In genomic region chr18:49621301-49621700, GRCh38 we compare ENCODE assay signal across 25 cellular contexts. TPM values are rescaled to one million over a fixed set of nuclear protein-coding genes. Genes with fewer than 3 reads are reported as not detected.
"Had no signal": no experiment of that assay in that cellular context is flagged by ENCODE, and none has a peak within 500 bp of the region (broad histone marks: within the 10 kb centered on the region; RNA-seq: fewer than 3 reads in every experiment).

No MANE protein-coding gene starts in this region.

- H3K4me1 ChIP-seq: uterus had no signal

- H3K4me3 Mint-ChIP-seq: activated CD4-positive, alpha-beta memory T cell treated with anti-CD3 and anti-CD28 coated beads for 36 hours; activated CD4-positive, alpha-beta T cell treated with anti-CD3 and anti-CD28 coated beads, Interleukin-2, amount 10 ng/mL, durations not matched to agents 24 days and 14 days; activated naive CD4-positive, alpha-beta T cell treated with anti-CD3 and anti-CD28 coated beads, Interleukin-2, amount 10 ng/mL, durations not matched to agents 7 days and 5 days; activated naive CD8-positive, alpha-beta T cell treated with anti-CD3 and anti-CD28 coated beads, Interleukin-2, amount 50 U/mL, for 24 hours; activated T-cell treated with anti-CD3 and anti-CD28 coated beads, Interleukin-2, amount 50 U/mL, for 24 hours; central memory CD8-positive, alpha-beta T cell; dendritic cell treated with granulocyte-macrophage colony-stimulating factor and Interleukin-4, amounts not matched to agents 40 ng/mL and 50 ng/mL, for 4 days; stimulated activated naive B cell treated with anti-CD40 and anti-IgM and Interleukin-4, amounts not matched to agents 10 μg/mL and 1 μg/mL and 100 μg/mL, for 72 hours; T-helper 17 cell had no signal

- H3K4me3 ChIP-seq: esophagus squamous epithelium, ovary, smooth muscle cell, uterus had no signal

- H3K4me1 Mint-ChIP-seq: activated CD4-positive, alpha-beta T cell treated with anti-CD3 and anti-CD28 coated beads, Interleukin-2, amount 10 ng/mL, durations not matched to agents 24 days and 14 days; activated naive CD4-positive, alpha-beta T cell treated with anti-CD3 and anti-CD28 coated beads, Interleukin-2, amount 10 ng/mL, durations not matched to agents 7 days and 5 days; activated naive CD8-positive, alpha-beta T cell treated with anti-CD3 and anti-CD28 coated beads, Interleukin-2, amount 50 U/mL, for 24 hours; central memory CD8-positive, alpha-beta T cell; naive B cell; stimulated activated naive B cell treated with anti-CD40 and anti-IgM and Interleukin-4, amounts not matched to agents 10 μg/mL and 1 μg/mL and 100 μg/mL, for 72 hours had no signal

- DNase-seq: activated CD4-positive, alpha-beta memory T cell treated with anti-CD3 and anti-CD28 coated beads for 36 hours; activated CD4-positive, alpha-beta T cell treated with anti-CD3 and anti-CD28 coated beads, Interleukin-2, amount 10 ng/mL, durations not matched to agents 24 days and 14 days; activated CD4-positive, CD25-positive, alpha-beta regulatory T cell treated with anti-CD3 and anti-CD28 coated beads, Interleukin-2, amount 50 U/mL, for 72 hours; activated CD8-positive, alpha-beta memory T cell treated with anti-CD3 and anti-CD28 coated beads, Interleukin-2, amount 50 U/mL, for 4 hours; activated gamma-delta T cell; activated naive CD4-positive, alpha-beta T cell treated with anti-CD3 and anti-CD28 coated beads, Interleukin-2, amount 10 ng/mL, durations not matched to agents 7 days and 5 days; activated naive CD8-positive, alpha-beta T cell treated with anti-CD3 and anti-CD28 coated beads, Interleukin-2, amount 50 U/mL, for 24 hours; activated T-cell treated with anti-CD3 and anti-CD28 coated beads, Interleukin-2, amount 50 U/mL, for 24 hours; amygdala; esophagus squamous epithelium; left cardiac atrium; left ventricle myocardium superior; naive B cell; ovary; stimulated activated CD4-positive, alpha-beta T cell treated with anti-CD3 and anti-CD28 coated beads, Interleukin-2, amount 100 ng/mL, for 24 hours; stimulated activated naive B cell treated with anti-CD40 and anti-IgM and Interleukin-4, amounts not matched to agents 10 μg/mL and 1 μg/mL and 100 μg/mL, for 72 hours; T-helper 17 cell; T1000; uterus had no signal

- H3K27ac ChIP-seq: esophagus squamous epithelium, neutrophil, ovary, uterus had no signal

- H3K27ac Mint-ChIP-seq: activated CD4-positive, alpha-beta memory T cell treated with anti-CD3 and anti-CD28 coated beads for 36 hours; activated CD4-positive, alpha-beta T cell treated with anti-CD3 and anti-CD28 coated beads, Interleukin-2, amount 10 ng/mL, durations not matched to agents 24 days and 14 days; activated naive CD4-positive, alpha-beta T cell treated with anti-CD3 and anti-CD28 coated beads, Interleukin-2, amount 10 ng/mL, durations not matched to agents 7 days and 5 days; activated naive CD8-positive, alpha-beta T cell treated with anti-CD3 and anti-CD28 coated beads, Interleukin-2, amount 50 U/mL, for 24 hours; activated T-cell treated with anti-CD3 and anti-CD28 coated beads, Interleukin-2, amount 50 U/mL, for 24 hours; dendritic cell treated with granulocyte-macrophage colony-stimulating factor and Interleukin-4, amounts not matched to agents 40 ng/mL and 50 ng/mL, for 4 days; progenitor cell of endocrine pancreas; stimulated activated naive B cell treated with anti-CD40 and anti-IgM and Interleukin-4, amounts not matched to agents 10 μg/mL and 1 μg/mL and 100 μg/mL, for 72 hours; T-helper 17 cell had no signal

- H3K27me3 ChIP-seq: ovary, uterus had no signal

- H3K36me3 ChIP-seq: esophagus squamous epithelium, neutrophil, ovary, uterus had no signal

- H3K9me3 ChIP-seq: esophagus squamous epithelium, neutrophil, ovary, uterus had no signal

- H3K36me3 Mint-ChIP-seq: activated CD4-positive, alpha-beta memory T cell treated with anti-CD3 and anti-CD28 coated beads for 36 hours; activated naive CD4-positive, alpha-beta T cell treated with anti-CD3 and anti-CD28 coated beads, Interleukin-2, amount 10 ng/mL, durations not matched to agents 7 days and 5 days; naive B cell; stimulated activated naive B cell treated with anti-CD40 and anti-IgM and Interleukin-4, amounts not matched to agents 10 μg/mL and 1 μg/mL and 100 μg/mL, for 72 hours had no signal

- H3K4me2 ChIP-seq: smooth muscle cell had no signal

- ATAC-seq: activated naive CD8-positive, alpha-beta T cell treated with anti-CD3 and anti-CD28 coated beads, Interleukin-2, amount 50 U/mL, for 24 hours; left cardiac atrium; left ventricle myocardium superior; sciatic nerve; stimulated activated naive B cell treated with anti-CD40 and anti-IgM and Interleukin-4, amounts not matched to agents 10 μg/mL and 1 μg/mL and 100 μg/mL, for 72 hours; T-helper 17 cell had no signal

- H3K9me3 Mint-ChIP-seq: activated CD4-positive, alpha-beta memory T cell treated with anti-CD3 and anti-CD28 coated beads for 36 hours; activated CD4-positive, alpha-beta T cell treated with anti-CD3 and anti-CD28 coated beads, Interleukin-2, amount 10 ng/mL, durations not matched to agents 24 days and 14 days; activated naive CD4-positive, alpha-beta T cell treated with anti-CD3 and anti-CD28 coated beads, Interleukin-2, amount 10 ng/mL, durations not matched to agents 7 days and 5 days; activated naive CD8-positive, alpha-beta T cell treated with anti-CD3 and anti-CD28 coated beads, Interleukin-2, amount 50 U/mL, for 24 hours; activated T-cell treated with anti-CD3 and anti-CD28 coated beads, Interleukin-2, amount 50 U/mL, for 24 hours; central memory CD8-positive, alpha-beta T cell; dendritic cell treated with granulocyte-macrophage colony-stimulating factor and Interleukin-4, amounts not matched to agents 40 ng/mL and 50 ng/mL, for 4 days; stimulated activated naive B cell treated with anti-CD40 and anti-IgM and Interleukin-4, amounts not matched to agents 10 μg/mL and 1 μg/mL and 100 μg/mL, for 72 hours had no signal

RNA-seq across cellular contexts. Expression of gene LIPG, which starts 59.4 kb away (rescaled TPM):
- total RNA-seq: left ventricle myocardium superior, T-helper 17 cell had no signal
